1 cellular context compared by ENCODE assay signal in genomic region chr6:92380803-92381601, GRCh38.
TF ChIP-seq lines count a peak whose summit lies in the region.

No MANE protein-coding gene starts in this region.

TF ChIP-seq in HepG2, 621 proteins besides CTCF, POLR2A, EP300 and RAD21 (continued from another document):
- TF ChIP-seq, protein P1, sequence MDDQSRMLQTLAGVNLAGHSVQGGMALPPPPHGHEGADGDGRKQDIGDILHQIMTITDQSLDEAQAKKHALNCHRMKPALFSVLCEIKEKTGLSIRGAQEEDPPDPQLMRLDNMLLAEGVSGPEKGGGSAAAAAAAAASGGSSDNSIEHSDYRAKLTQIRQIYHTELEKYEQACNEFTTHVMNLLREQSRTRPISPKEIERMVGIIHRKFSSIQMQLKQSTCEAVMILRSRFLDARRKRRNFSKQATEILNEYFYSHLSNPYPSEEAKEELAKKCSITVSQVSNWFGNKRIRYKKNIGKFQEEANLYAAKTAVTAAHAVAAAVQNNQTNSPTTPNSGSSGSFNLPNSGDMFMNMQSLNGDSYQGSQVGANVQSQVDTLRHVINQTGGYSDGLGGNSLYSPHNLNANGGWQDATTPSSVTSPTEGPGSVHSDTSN (CRISPR knock-in tag; IDR thresholded peaks at IDR 0.05; ENCODE audit: borderline replicate concordance) = no peak
- no peak for TF ChIP-seq SOX13 (IDR thresholded peaks at IDR 0.05)
- peak in 1 of 2 experiments; percentile 48; a peak in 1 of 4 replicates for TF ChIP-seq SOX13 (CRISPR knock-in tag; conservative IDR thresholded peaks at IDR 0.05 in 1 of 2, IDR thresholded peaks at IDR 0.05 in 1 of 2)
- peak; percentile 27; the same call in 1 of the 2 replicates for TF ChIP-seq SIX1 (CRISPR knock-in tag; IDR thresholded peaks at IDR 0.05; ENCODE audit: borderline replicate concordance)
- TF ChIP-seq TAF15 (IDR thresholded peaks at IDR 0.05; ENCODE audit: low read depth, low read length, poor library complexity, severe bottlenecking) = no peak
- peak; percentile 66; the same call in 1 of the 2 replicates for TF ChIP-seq SIX4 (CRISPR knock-in tag; IDR thresholded peaks at IDR 0.05)
- no peak for TF ChIP-seq ZNF746 (CRISPR knock-in tag; IDR thresholded peaks at IDR 0.05)
- no peak for TF ChIP-seq NR2F2 (IDR thresholded peaks at IDR 0.05; ENCODE audit: borderline replicate concordance, low read depth)
- no peak for TF ChIP-seq XRCC5 (optimal IDR thresholded peaks at IDR 0.05; ENCODE audit: low read length)
- TF ChIP-seq CEBPB (IDR thresholded peaks at IDR 0.05; ENCODE audit: borderline replicate concordance, low read depth, low read length) = peak; percentile 76
- no peak for TF ChIP-seq ZNF678 (CRISPR knock-in tag; IDR thresholded peaks at IDR 0.05)
